Comparison of ENCODE assay signal across 8 cellular contexts in the genomic region with DNA sequence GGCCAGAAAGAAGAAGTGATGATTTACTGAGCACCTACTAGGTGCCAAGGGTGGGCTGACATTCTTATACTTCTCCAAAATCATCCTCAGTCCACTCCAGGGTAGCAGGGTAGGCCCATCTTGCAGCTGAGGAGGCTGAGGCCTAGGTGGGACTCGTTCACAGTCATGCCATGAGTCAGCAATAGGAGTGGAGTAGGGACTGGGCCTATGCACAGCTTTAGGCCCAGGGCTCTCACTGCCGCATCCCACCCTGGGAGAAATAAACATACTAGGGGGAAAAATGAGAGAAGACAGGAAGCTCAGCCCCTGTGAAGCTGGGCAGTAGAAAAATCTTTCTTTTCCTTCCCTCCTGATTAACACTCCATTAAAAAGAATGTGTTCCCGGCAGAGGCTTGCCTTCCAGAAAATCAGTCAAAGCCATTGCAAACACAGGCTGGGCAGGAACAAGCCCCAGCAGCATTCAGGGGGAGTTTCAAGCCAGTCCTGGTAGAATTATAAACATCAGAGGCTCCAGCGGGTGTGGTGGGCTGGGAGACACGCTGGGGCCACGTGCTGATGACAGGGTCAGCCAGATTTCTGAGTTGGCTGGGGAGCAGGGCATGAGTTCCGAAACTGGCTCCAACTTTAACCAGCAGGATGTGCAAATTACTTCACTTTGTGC. TPM values are rescaled to one million over a fixed set of nuclear protein-coding genes. Genes with fewer than 3 reads are reported as not detected.
A peak's percentile ranks its signal among the peaks of the same experiment; 100 is the strongest.
DNase-seq lines count a peak whose midpoint lies in the region; ATAC-seq, FAIRE-seq and TF ChIP-seq lines count a peak whose summit lies in the region.

No MANE protein-coding gene starts in this region.

- TF ChIP-seq CTCF in astrocyte (IDR thresholded peaks at IDR 0.05; ENCODE audit: insufficient read depth, low read depth, low read length) = no peak
- no peak for TF ChIP-seq CTCF in sigmoid colon (IDR thresholded peaks at IDR 0.05)

- TF ChIP-seq POLR2A in sigmoid colon (IDR thresholded peaks at IDR 0.05) = no peak

- peaks cover 38% of the 10 kb centered on the region for H3K4me1 Mint-ChIP-seq in astrocyte (ENCODE audit: low read depth, unreplicated experiment)
- no peaks in the 10 kb centered on the region for H3K4me1 Mint-ChIP-seq in effector memory CD8-positive, alpha-beta T cell (ENCODE audit: low read depth in 2 of 2)

- no peaks in the 10 kb centered on the region for H3K9me3 Mint-ChIP-seq in astrocyte (ENCODE audit: unreplicated experiment)
- no peaks in the 10 kb centered on the region for H3K9me3 Mint-ChIP-seq in effector memory CD8-positive, alpha-beta T cell

- ATAC-seq in HG03135 (IDR thresholded peaks at IDR 0.05; ENCODE audit: unreplicated experiment) = no peak
- no peak for ATAC-seq in effector memory CD8-positive, alpha-beta T cell (replicated peaks)

- H3K27ac ChIP-seq in astrocyte (ENCODE audit: low read depth, low read length) (peak overlapping the region; percentile 90), iPS-20b (ENCODE audit: low read length) (peak overlapping the region; percentile 15), sigmoid colon (peak overlapping the region; percentile 91 to 99 (median 96))

- no peak for FAIRE-seq in astrocyte (lab: Jason Lieb, UNC)

- WGBS in sigmoid colon, 2 donors = 31 to 42% methylated on average over 7 of the region's 7 CpGs

- peaks cover 38% of the 10 kb centered on the region for H3K79me2 ChIP-seq in astrocyte (ENCODE audit: insufficient read depth, low read length)

- intact Hi-C loops in sigmoid colon (cut with DNase I) = loop anchor here (10.0 kb wide), 1 partner anchor 1114 kb away; a partner anchor contains a TSS

- H3K4me1 ChIP-seq in ES-I3 (ENCODE audit: insufficient read depth, low read length) = peaks cover 37% of the 10 kb centered on the region
- H3K4me1 ChIP-seq in astrocyte (ENCODE audit: insufficient read depth, low read length) = peaks cover 53% of the 10 kb centered on the region
- peaks cover 32% of the 10 kb centered on the region for H3K4me1 ChIP-seq in iPS-20b (ENCODE audit: insufficient read depth, low read length)
- peaks cover 0 to 43% (median 28%) of the 10 kb centered on the region in 4 donors for H3K4me1 ChIP-seq in sigmoid colon

- peaks cover 4% of the 10 kb centered on the region for H4K20me1 ChIP-seq in astrocyte (ENCODE audit: insufficient read depth, low read length)

- peak overlapping the region; percentile 91 for H3K4me3 Mint-ChIP-seq in astrocyte (ENCODE audit: unreplicated experiment)
- no peak overlapping the region for H3K4me3 Mint-ChIP-seq in effector memory CD8-positive, alpha-beta T cell

- H2AFZ ChIP-seq in astrocyte (ENCODE audit: low read depth, low read length) = peak overlapping the region; percentile 13

- peak overlapping the region; percentile 94 for H3K27ac Mint-ChIP-seq in astrocyte (ENCODE audit: unreplicated experiment)
- no peak overlapping the region for H3K27ac Mint-ChIP-seq in effector memory CD8-positive, alpha-beta T cell

- TF ChIP-seq EP300 in sigmoid colon (IDR thresholded peaks at IDR 0.05) = no peak

- H3K27me3 ChIP-seq in astrocyte (ENCODE audit: insufficient read depth, low read length) (no peaks in the 10 kb centered on the region), iPS-20b (ENCODE audit: insufficient read depth, low read length) (peaks cover 7% of the 10 kb centered on the region; the same call in 1 of the 2 replicates), sigmoid colon (no peaks in the 10 kb centered on the region)

- no peaks in the 10 kb centered on the region for H3K27me3 Mint-ChIP-seq in astrocyte (ENCODE audit: low read depth, unreplicated experiment)
- peaks cover 16 to 33% of the 10 kb centered on the region in 2 donors for H3K27me3 Mint-ChIP-seq in effector memory CD8-positive, alpha-beta T cell

- H3K4me3 ChIP-seq in astrocyte (ENCODE audit: insufficient read depth, low read depth, low read length) (peak overlapping the region; percentile 66), iPS-20b (ENCODE audit: low read length) (no peak overlapping the region; the same call in 1 of the 2 replicates), sigmoid colon (peak overlapping the region; percentile 58 to 86 (median 76))

- peak overlapping the region; percentile 86 for H3K4me2 ChIP-seq in astrocyte (ENCODE audit: low read length)

- H3K9me3 ChIP-seq in ES-I3 (ENCODE audit: control insufficient read depth, insufficient read depth, low read length) (no peaks in the 10 kb centered on the region), astrocyte (ENCODE audit: insufficient read depth, low read depth, low read length) (no peaks in the 10 kb centered on the region), iPS-20b (ENCODE audit: insufficient read depth, low read depth, low read length) (no peaks in the 10 kb centered on the region), sigmoid colon (no peaks in the 10 kb centered on the region)

- H3K36me3 Mint-ChIP-seq in astrocyte (ENCODE audit: low read depth, unreplicated experiment) = peaks cover 4% of the 10 kb centered on the region
- no peaks in the 10 kb centered on the region for H3K36me3 Mint-ChIP-seq in effector memory CD8-positive, alpha-beta T cell (ENCODE audit: insufficient read depth)

- peak overlapping the region; percentile 52 for H3K9ac ChIP-seq in ES-I3 (ENCODE audit: low read depth, low read length)
- peak overlapping the region; percentile 92 for H3K9ac ChIP-seq in astrocyte (ENCODE audit: low read length)
- H3K9ac ChIP-seq in iPS-20b (ENCODE audit: low read depth, low read length) = peak overlapping the region; percentile 53

- no peaks in the 10 kb centered on the region for H3K36me3 ChIP-seq in ES-I3 (ENCODE audit: insufficient read depth, low read length)
- no peaks in the 10 kb centered on the region for H3K36me3 ChIP-seq in astrocyte (ENCODE audit: insufficient read depth, low read length)
- no peaks in the 10 kb centered on the region for H3K36me3 ChIP-seq in iPS-20b (ENCODE audit: insufficient read depth, low read depth, low read length)
- H3K36me3 ChIP-seq in sigmoid colon = no peaks in the 10 kb centered on the region

- DNase-seq in astrocyte (ENCODE audit: low read depth) = peak; percentile 71
- DNase-seq in sigmoid colon = peak; percentile 90
- DNase-seq in NCI-H1694 treated with DMSO at 0.1 percent for 48 hours (lab: John Stamatoyannopoulos, UW) = no peak
- DNase-seq in cerebellar cortex (ENCODE audit: low spot score) = no peak
- no peak for DNase-seq in effector memory CD8-positive, alpha-beta T cell

RNA-seq across cellular contexts. Expression of a gene that starts 1.8 kb away (rescaled TPM):
- total RNA-seq in astrocyte = 53.7 and 54.6 TPM in 2 replicates
- 100 to 1,000 TPM; 311 to 485 (median 436) TPM for total RNA-seq in sigmoid colon
- polyA plus RNA-seq in sigmoid colon = 10 to 100 TPM in 2 of 3 donors, 1 to 10 TPM in 1; 2.1 to 20.9 (median 18.0) TPM

Comparison
In these comparisons a context has a peak if more than half of its experiments do, and no peak if none do; other contexts are left out.
1. DNase-seq: peak in astrocyte (single experiment) and sigmoid colon (single experiment); none in NCI-H1694 treated with DMSO at 0.1 percent for 48 hours (single experiment), cerebellar cortex (single experiment) and effector memory CD8-positive, alpha-beta T cell (0 of 3).
2. H3K27ac ChIP-seq: peak in every context shown above with its lines; median percentile 96 in sigmoid colon; 90 in astrocyte; 15 in iPS-20b.
3. Peak in every context shown above with its lines, with median percentiles within 50 percentile points of each other: H3K9ac ChIP-seq.